Comparison of ENCODE assay signal across 8 cellular contexts in the genomic region with DNA sequence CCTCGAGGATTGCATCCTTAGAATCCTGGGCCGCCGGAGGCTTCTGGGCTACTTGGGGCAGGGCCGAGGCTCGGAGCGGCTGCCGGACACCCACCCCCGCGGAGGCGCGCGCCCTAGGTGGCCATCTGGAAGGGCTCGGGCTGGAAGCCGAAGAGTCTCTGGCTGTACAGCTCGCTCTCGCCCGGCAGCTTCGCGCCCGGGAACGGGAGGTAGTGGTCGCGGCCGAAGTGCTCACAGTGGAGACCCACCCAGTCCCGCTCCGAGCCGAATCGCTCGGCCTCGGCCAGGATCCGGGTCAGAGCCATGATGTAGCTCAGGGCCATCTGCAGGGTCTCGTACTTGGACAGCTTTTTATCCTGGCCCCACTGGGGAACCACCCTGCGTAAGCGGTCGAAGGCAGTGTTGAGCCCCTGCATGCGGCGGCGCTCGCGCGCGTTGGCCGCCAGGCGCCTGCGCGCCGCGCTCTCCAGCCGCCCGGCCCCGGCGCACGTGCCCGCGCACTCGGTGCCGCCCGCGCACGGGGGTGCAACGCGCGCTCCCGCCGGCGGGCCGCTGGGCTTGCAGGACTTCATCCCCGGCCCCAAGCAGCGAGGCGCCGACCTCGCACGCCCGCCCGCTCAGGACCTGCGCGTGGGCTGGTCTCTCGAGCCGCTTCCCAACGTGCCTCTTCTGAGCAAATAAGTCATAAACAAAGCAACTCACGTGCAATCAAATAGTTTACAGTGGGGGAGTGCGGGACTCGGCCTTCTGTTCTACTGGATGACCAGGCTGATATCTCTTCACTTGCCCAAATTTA. TPM values are rescaled to one million over a fixed set of nuclear protein-coding genes. Genes with fewer than 3 reads are reported as not detected.
A peak's percentile ranks its signal among the peaks of the same experiment; 100 is the strongest.
DNase-seq lines count a peak whose midpoint lies in the region; ATAC-seq, FAIRE-seq and TF ChIP-seq lines count a peak whose summit lies in the region.

No MANE protein-coding gene starts in this region.

- H3K27ac ChIP-seq in HUES6 (ENCODE audit: low read depth, low read length) = no peak overlapping the region; the same call in 1 of the 2 replicates

- peaks cover 48% of the 10 kb centered on the region for H3K27me3 ChIP-seq in HUES6 (ENCODE audit: control insufficient read depth, insufficient read depth, low read length)

- TF ChIP-seq CTCF in astrocyte of the spinal cord (IDR thresholded peaks at IDR 0.05; ENCODE audit: low read depth, low read length) = peak; percentile 21

- DNase-seq in RPMI8226 (peak; percentile 55), astrocyte of the spinal cord (ENCODE audit: low read depth, low spot score) (peak; percentile 64), iPS DF 4.7 (ENCODE audit: extremely low read depth, low spot score) (peak; percentile 38), renal cortical epithelial cell (ENCODE audit: low read depth) (peak; percentile 21), RCC 7860 (ENCODE audit: low spot score) (no peak)

- H3K36me3 ChIP-seq in ES-I3 (ENCODE audit: insufficient read depth, low read length) (no peaks in the 10 kb centered on the region), HUES6 (ENCODE audit: control insufficient read depth, insufficient read depth, low read length) (no peaks in the 10 kb centered on the region)

- H3K4me1 ChIP-seq in ES-I3 (ENCODE audit: insufficient read depth, low read length) (no peaks in the 10 kb centered on the region), HUES6 (ENCODE audit: control insufficient read depth, insufficient read depth, low read length) (peaks cover 5% of the 10 kb centered on the region)

- H3K4me3 ChIP-seq in HUES6 (ENCODE audit: low read depth, low read length) = peak overlapping the region; percentile 80
- H3K4me3 ChIP-seq in astrocyte of the spinal cord (ENCODE audit: low read depth, low read length) = peak overlapping the region; percentile 63

- H3K9ac ChIP-seq in ES-I3 (ENCODE audit: low read depth, low read length) = peak overlapping the region; percentile 86
- H3K9ac ChIP-seq in HUES6 (ENCODE audit: low read length) = peak overlapping the region; percentile 76

- no peaks in the 10 kb centered on the region for H3K9me3 ChIP-seq in ES-I3 (ENCODE audit: control insufficient read depth, insufficient read depth, low read length)
- no peaks in the 10 kb centered on the region for H3K9me3 ChIP-seq in HUES6 (ENCODE audit: control insufficient read depth, insufficient read depth, low read depth, low read length)

- FAIRE-seq in RCC 7860 (lab: Jason Lieb, UNC) = no peak

- in situ Hi-C loops in astrocyte of the spinal cord (cut with HindIII; ENCODE audit: low sequenced_read_pairs) = no loop called here

- peak; percentile 94 for ATAC-seq in GM21529 (IDR thresholded peaks at IDR 0.05; ENCODE audit: unreplicated experiment)

RNA-seq across cellular contexts. Expression of a gene that starts 0.6 kb away (rescaled TPM):
- total RNA-seq in renal cortical epithelial cell = 0.05 TPM in 1 of 2 replicates, not detected in the other
